ENCODE assay signal across 21 cellular contexts in the genomic region with DNA sequence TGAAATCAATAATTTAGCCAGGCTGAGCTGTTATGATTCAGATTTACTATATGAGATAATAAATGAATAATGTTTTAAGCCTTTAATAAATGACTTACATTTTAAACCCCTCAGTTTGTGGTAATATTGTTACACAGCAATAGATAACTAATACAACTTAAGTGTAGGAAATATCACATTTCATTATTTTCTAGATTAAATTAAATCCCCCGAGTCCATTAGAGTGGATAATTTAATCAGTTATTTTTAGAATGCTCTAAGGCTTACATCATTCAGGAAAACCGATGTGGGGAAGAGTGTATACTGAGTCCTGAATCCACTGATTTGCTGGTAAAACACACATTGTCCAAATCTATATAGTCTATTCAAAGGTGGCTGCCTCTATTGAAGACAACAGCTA. TPM values are rescaled to one million over a fixed set of nuclear protein-coding genes. Genes with fewer than 3 reads are reported as not detected.
DNase-seq lines count a peak whose midpoint lies in the region; ATAC-seq and TF ChIP-seq lines count a peak whose summit lies in the region.
"Had no signal": no experiment of that assay in that cellular context is flagged by ENCODE, and none has a peak within 500 bp of the region (broad histone marks: within the 10 kb centered on the region; RNA-seq: fewer than 3 reads in every experiment).

No MANE protein-coding gene starts in this region.

- no peak overlapping the region for H3K4me3 ChIP-seq in GM23248
- no peak overlapping the region for H3K4me3 ChIP-seq in ascending aorta
- no peak overlapping the region for H3K4me3 ChIP-seq in thoracic aorta
- H3K4me3 ChIP-seq: BLaER1 treated with 17β-estradiol and CSF1 and Interleukin-3, amounts not matched to agents 10 nM and 100 nM had no signal

- H3K27ac ChIP-seq in GM23248 (peak overlapping the region; percentile 83), ascending aorta (peak overlapping the region; percentile 50 to 58), layer of hippocampus (ENCODE audit: low read depth, low read length) (peak overlapping the region; percentile 8), thoracic aorta (peak overlapping the region; percentile 46 to 56)

- H3K27me3 ChIP-seq in GM23248 (replicated peaks; ENCODE audit: insufficient read depth) (no peaks in the 10 kb centered on the region), ascending aorta (no peaks in the 10 kb centered on the region), layer of hippocampus (ENCODE audit: control insufficient read depth, insufficient read depth, low read length) (no peaks in the 10 kb centered on the region), thoracic aorta (replicated peaks; ENCODE audit: insufficient read depth) (no peaks in the 10 kb centered on the region)
- H3K27me3 ChIP-seq: BLaER1 treated with 17β-estradiol and CSF1 and Interleukin-3, amounts not matched to agents 10 nM and 100 nM had no signal

- peak overlapping the region; percentile 83 for H2AFZ ChIP-seq in GM23248

- no peaks in the 10 kb centered on the region for H3K9me3 ChIP-seq in GM23248 (ENCODE audit: low read depth)
- H3K9me3 ChIP-seq in ascending aorta = no peaks in the 10 kb centered on the region
- H3K9me3 ChIP-seq in thoracic aorta = no peaks in the 10 kb centered on the region
- H3K9me3 ChIP-seq: BLaER1 treated with 17β-estradiol and CSF1 and Interleukin-3, amounts not matched to agents 10 nM and 100 nM had no signal

- in situ Hi-C loops in GM23248 (cut with MboI) = no loop called here

- H3K36me3 ChIP-seq in GM23248 (ENCODE audit: low read depth) = no peaks in the 10 kb centered on the region
- no peaks in the 10 kb centered on the region for H3K36me3 ChIP-seq in ascending aorta
- H3K36me3 ChIP-seq in thoracic aorta = no peaks in the 10 kb centered on the region
- H3K36me3 ChIP-seq: BLaER1 treated with 17β-estradiol and CSF1 and Interleukin-3, amounts not matched to agents 10 nM and 100 nM had no signal

- TF ChIP-seq CTCF in ascending aorta (IDR thresholded peaks at IDR 0.05) (no peak), thoracic aorta (IDR thresholded peaks at IDR 0.05) (no peak)

- intact Hi-C loops in ascending aorta (cut with DNase I) = no loop called here

- peak overlapping the region; percentile 80 for H3K4me2 ChIP-seq in GM23248 (ENCODE audit: unreplicated experiment)

- H3K9me2 ChIP-seq in GM23248 (ENCODE audit: insufficient read depth) = no peaks in the 10 kb centered on the region

- DNase-seq in GM23248 = no peak
- no peak for DNase-seq in ascending aorta (ENCODE audit: low spot score in 2 of 2)
- DNase-seq in thoracic aorta (ENCODE audit: low spot score) = no peak
- no peak for DNase-seq in HK-2 (ENCODE audit: unreplicated experiment)
- DNase-seq in DMS 273 treated with DMSO at 0.1 percent for 48 hours (lab: John Stamatoyannopoulos, UW) = no peak
- no peak for DNase-seq in EL
- DNase-seq: ACHN; CD8-positive, alpha-beta memory T cell; DND-41; Karpas-422; MV-4-11; NCI-H1694; NCI-H2081; NCI-H2171; NCI-H345; NCI-H524; NCI-H774 had no signal

- H3K9ac ChIP-seq in GM23248 = peak overlapping the region; percentile 60
- H3K9ac ChIP-seq: BLaER1 treated with 17β-estradiol and CSF1 and Interleukin-3, amounts not matched to agents 10 nM and 100 nM had no signal

- H3K4me1 ChIP-seq in GM23248 (ENCODE audit: insufficient read depth) = peaks cover 49% of the 10 kb centered on the region
- peaks cover 0 to 16% of the 10 kb centered on the region in 2 donors for H3K4me1 ChIP-seq in ascending aorta
- peaks cover 12 to 33% of the 10 kb centered on the region in 2 donors for H3K4me1 ChIP-seq in thoracic aorta (ENCODE audit: control insufficient read depth in 1 of 2, low read depth in 2 of 2)

- no peaks in the 10 kb centered on the region for H4K20me1 ChIP-seq in GM23248 (ENCODE audit: insufficient read depth)
- H4K20me1 ChIP-seq: BLaER1 treated with 17β-estradiol and CSF1 and Interleukin-3, amounts not matched to agents 10 nM and 100 nM had no signal

- no peaks in the 10 kb centered on the region for H3K79me2 ChIP-seq in GM23248 (ENCODE audit: insufficient read depth)

- H3F3A ChIP-seq in GM23248 (ENCODE audit: insufficient read depth) = peaks cover 43% of the 10 kb centered on the region

- ATAC-seq in thoracic aorta (ENCODE audit: insufficient number of reproducible peaks, low FRiP score, low read depth) = no peak
- no peak for ATAC-seq in GM18867 (IDR thresholded peaks at IDR 0.05; ENCODE audit: unreplicated experiment)
- ATAC-seq: Panc1 had no signal

- 7 to 8% methylated on average over 2 of the region's 2 CpGs for WGBS in GM23248 (ENCODE audit: low coverage in 1 of 2, low lambda C conversion rate in 2 of 2, missing lambda C conversion rate in 2 of 2), 2 experiments

RNA-seq across cellular contexts. Expression of a gene that starts 35.7 kb away (rescaled TPM):
- 70.9 and 83.8 TPM in 2 replicates for total RNA-seq in GM23248 (2014; rRNA removed; shearing (Covaris generic))
- 41.5 and 42.1 TPM in 2 replicates for polyA plus RNA-seq in GM23248 (2016; fragmentation: Nextera tagmentation; extraction: Ambion mirVana)
- total RNA-seq in ascending aorta (46.0 TPM), thoracic aorta (10 to 100 TPM; 52.7 to 75.7 TPM)

Comparison
In these comparisons a context has a peak if more than half of its experiments do, and no peak if none do; other contexts are left out.
1. H3K27ac ChIP-seq: peak in every context shown above with its lines; median percentile 83 in GM23248; 54 in ascending aorta; 51 in thoracic aorta; 8 in layer of hippocampus.